In genomic region chr20:33518071-33518470, GRCh38 we compare ENCODE assay signal across 13 cellular contexts. TPM values are rescaled to one million over a fixed set of nuclear protein-coding genes. Genes with fewer than 3 reads are reported as not detected.
DNase-seq lines count a peak whose midpoint lies in the region; FAIRE-seq and TF ChIP-seq lines count a peak whose summit lies in the region.
"Had no signal": no experiment of that assay in that cellular context is flagged by ENCODE, and none has a peak within 500 bp of the region (broad histone marks: within the 10 kb centered on the region; RNA-seq: fewer than 3 reads in every experiment).

No MANE protein-coding gene starts in this region.

- H3K4me3 ChIP-seq in ACC112 (ENCODE audit: low read depth, low read length) (0 out of 2 replicates have a peak overlapping the region, but pooled peaks have one; percentile 38), HFF-Myc (replicated peaks; ENCODE audit: low read depth, low read length) (no peak overlapping the region), astrocyte (ENCODE audit: insufficient read depth, low read depth, low read length) (no peak overlapping the region), lower leg skin (ENCODE audit: low read depth, poor library complexity, severe bottlenecking) (no peak overlapping the region)
- H3K4me3 ChIP-seq: adrenal gland, BLaER1 had no signal

- peaks cover 14% of the 10 kb centered on the region for H3K4me1 ChIP-seq in ACC112 (ENCODE audit: control insufficient read depth, insufficient read depth, low read length, unreplicated experiment)
- H3K4me1 ChIP-seq in astrocyte (ENCODE audit: insufficient read depth, low read length), result peaks cover 8% of the 10 kb centered on the region
- H3K4me1 ChIP-seq: adrenal gland had no signal

- FAIRE-seq in astrocyte (lab: Jason Lieb, UNC), result peak; percentile 29

- H3K9me3 Mint-ChIP-seq in astrocyte (ENCODE audit: unreplicated experiment), result no peaks in the 10 kb centered on the region
- no peaks in the 10 kb centered on the region for H3K9me3 Mint-ChIP-seq in activated T-helper 1 cell treated with anti-CD3 and anti-CD28 coated beads, Interleukin-12 subunit alpha, Interleukin-12 subunit beta, Interleukin-2, Interleukin-4 antibody, amounts not matched to agents 30 ng/mL and 10 ng/mL and 1 ng/mL, durations not matched to agents 14 hours and 24 hours and 36 hours
- H3K9me3 Mint-ChIP-seq: activated CD4-positive, alpha-beta T cell treated with anti-CD3 and anti-CD28 coated beads, Interleukin-2, amount 10 ng/mL, durations not matched to agents 24 days and 14 days had no signal

- H3K27me3 Mint-ChIP-seq in astrocyte (ENCODE audit: low read depth, unreplicated experiment), result no peaks in the 10 kb centered on the region
- no peaks in the 10 kb centered on the region for H3K27me3 Mint-ChIP-seq in activated T-helper 1 cell treated with anti-CD3 and anti-CD28 coated beads, Interleukin-12 subunit alpha, Interleukin-12 subunit beta, Interleukin-2, Interleukin-4 antibody, amounts not matched to agents 30 ng/mL and 10 ng/mL and 1 ng/mL, durations not matched to agents 14 hours and 24 hours and 36 hours (ENCODE audit: insufficient read depth)
- H3K27me3 Mint-ChIP-seq: activated CD4-positive, alpha-beta T cell treated with anti-CD3 and anti-CD28 coated beads, Interleukin-2, amount 10 ng/mL, durations not matched to agents 24 days and 14 days had no signal

- no peak for TF ChIP-seq CTCF in HFF-Myc (IDR thresholded peaks at IDR 0.05; ENCODE audit: low read depth, low read length, missing control alignments)
- no peak for TF ChIP-seq CTCF in astrocyte (IDR thresholded peaks at IDR 0.05; ENCODE audit: insufficient read depth, low read depth, low read length)
- no peak for TF ChIP-seq CTCF in lower leg skin (IDR thresholded peaks at IDR 0.05)

- WGBS in lower leg skin, 2 donors, result 61 to 79% methylated on average over 5 of the region's 5 CpGs

- peak; percentile 32 for DNase-seq in HFF-Myc (ENCODE audit: extremely low read depth, low read depth)
- peak; percentile 82 for DNase-seq in astrocyte (ENCODE audit: low read depth)
- DNase-seq in iris pigment epithelial cell (ENCODE audit: low read depth), result peak; percentile 87
- DNase-seq in activated T-helper 1 cell treated with anti-CD3 and anti-CD28 coated beads, Interleukin-12 subunit alpha, Interleukin-12 subunit beta, Interleukin-2, Interleukin-4 antibody, amounts not matched to agents 30 ng/mL and 10 ng/mL and 1 ng/mL, durations not matched to agents 14 hours and 24 hours and 36 hours (ENCODE audit: low spot score), result no peak
- no peak for DNase-seq in cerebellar nuclear complex (lab: John Stamatoyannopoulos, UW)
- no peak for DNase-seq in lower leg skin (ENCODE audit: low spot score in 2 of 2)
- DNase-seq in effector CD8-positive, alpha-beta T cell (lab: John Stamatoyannopoulos, UW), result no peak
- DNase-seq: activated CD4-positive, alpha-beta T cell treated with anti-CD3 and anti-CD28 coated beads, Interleukin-2, amount 10 ng/mL, durations not matched to agents 24 days and 14 days; NCI-H187 had no signal

- peak overlapping the region; percentile 47 for H3K4me2 ChIP-seq in astrocyte (ENCODE audit: low read length)
- H3K4me2 ChIP-seq: BLaER1 had no signal

- peaks cover 10% of the 10 kb centered on the region for H3K4me1 Mint-ChIP-seq in astrocyte (ENCODE audit: low read depth, unreplicated experiment)
- peaks cover 13% of the 10 kb centered on the region for H3K4me1 Mint-ChIP-seq in activated T-helper 1 cell treated with anti-CD3 and anti-CD28 coated beads, Interleukin-12 subunit alpha, Interleukin-12 subunit beta, Interleukin-2, Interleukin-4 antibody, amounts not matched to agents 30 ng/mL and 10 ng/mL and 1 ng/mL, durations not matched to agents 14 hours and 24 hours and 36 hours (ENCODE audit: low read depth)

- peaks cover 2% of the 10 kb centered on the region for H3K79me2 ChIP-seq in ACC112 (ENCODE audit: control insufficient read depth, insufficient read depth, low read length, unreplicated experiment)
- H3K79me2 ChIP-seq in astrocyte (ENCODE audit: insufficient read depth, low read length), result peaks cover 3% of the 10 kb centered on the region

- no peaks in the 10 kb centered on the region for H3K36me3 Mint-ChIP-seq in astrocyte (ENCODE audit: low read depth, unreplicated experiment)
- no peaks in the 10 kb centered on the region for H3K36me3 Mint-ChIP-seq in activated T-helper 1 cell treated with anti-CD3 and anti-CD28 coated beads, Interleukin-12 subunit alpha, Interleukin-12 subunit beta, Interleukin-2, Interleukin-4 antibody, amounts not matched to agents 30 ng/mL and 10 ng/mL and 1 ng/mL, durations not matched to agents 14 hours and 24 hours and 36 hours (ENCODE audit: low read depth)

- no peak overlapping the region for H3K9ac ChIP-seq in astrocyte (ENCODE audit: low read length)
- H3K9ac ChIP-seq: BLaER1 had no signal

- H3K36me3 ChIP-seq in ACC112 (ENCODE audit: insufficient read depth, low read length) (no peaks in the 10 kb centered on the region), astrocyte (ENCODE audit: insufficient read depth, low read length) (no peaks in the 10 kb centered on the region)
- H3K36me3 ChIP-seq: adrenal gland, BLaER1, neutrophil had no signal

- H4K20me1 ChIP-seq in astrocyte (ENCODE audit: insufficient read depth, low read length), result peaks cover 11% of the 10 kb centered on the region

- no peak overlapping the region for H2AFZ ChIP-seq in ACC112 (ENCODE audit: low read length, unreplicated experiment)
- no peak overlapping the region for H2AFZ ChIP-seq in astrocyte (ENCODE audit: low read depth, low read length)

- peak overlapping the region; percentile 72 for H3K27ac Mint-ChIP-seq in astrocyte (ENCODE audit: unreplicated experiment)
- H3K27ac Mint-ChIP-seq in activated T-helper 1 cell treated with anti-CD3 and anti-CD28 coated beads, Interleukin-12 subunit alpha, Interleukin-12 subunit beta, Interleukin-2, Interleukin-4 antibody, amounts not matched to agents 30 ng/mL and 10 ng/mL and 1 ng/mL, durations not matched to agents 14 hours and 24 hours and 36 hours, result no peak overlapping the region
- H3K27ac Mint-ChIP-seq: activated CD4-positive, alpha-beta T cell treated with anti-CD3 and anti-CD28 coated beads, Interleukin-2, amount 10 ng/mL, durations not matched to agents 24 days and 14 days had no signal

- H3K9me3 ChIP-seq in astrocyte (ENCODE audit: insufficient read depth, low read depth, low read length), result no peaks in the 10 kb centered on the region
- H3K9me3 ChIP-seq: adrenal gland, BLaER1, neutrophil had no signal

- no peak for TF ChIP-seq POLR2A in lower leg skin (IDR thresholded peaks at IDR 0.05)

- intact Hi-C loops in activated T-helper 1 cell treated with anti-CD3 and anti-CD28 coated beads, Interleukin-12 subunit alpha, Interleukin-12 subunit beta, Interleukin-2, Interleukin-4 antibody, amounts not matched to agents 30 ng/mL and 10 ng/mL and 1 ng/mL, durations not matched to agents 14 hours and 24 hours and 36 hours (cut with micrococcal nuclease), result no loop called here
- intact Hi-C loops in lower leg skin (cut with DNase I; ENCODE audit: low total_unique reads), result no loop called here

- H3K27ac ChIP-seq in ACC112 (ENCODE audit: low read depth, low read length), result peak overlapping the region; percentile 55
- H3K27ac ChIP-seq in astrocyte (ENCODE audit: low read depth, low read length), result no peak overlapping the region
- H3K27ac ChIP-seq: adrenal gland, BLaER1, neutrophil had no signal

- H3K27me3 ChIP-seq in ACC112 (ENCODE audit: insufficient read depth, low read length) (no peaks in the 10 kb centered on the region), astrocyte (ENCODE audit: insufficient read depth, low read length) (no peaks in the 10 kb centered on the region)
- H3K27me3 ChIP-seq: adrenal gland, BLaER1, neutrophil had no signal

- H3K4me3 Mint-ChIP-seq in astrocyte (ENCODE audit: unreplicated experiment), result peak overlapping the region; percentile 54
- no peak overlapping the region for H3K4me3 Mint-ChIP-seq in activated T-helper 1 cell treated with anti-CD3 and anti-CD28 coated beads, Interleukin-12 subunit alpha, Interleukin-12 subunit beta, Interleukin-2, Interleukin-4 antibody, amounts not matched to agents 30 ng/mL and 10 ng/mL and 1 ng/mL, durations not matched to agents 14 hours and 24 hours and 36 hours
- H3K4me3 Mint-ChIP-seq: activated CD4-positive, alpha-beta T cell treated with anti-CD3 and anti-CD28 coated beads, Interleukin-2, amount 10 ng/mL, durations not matched to agents 24 days and 14 days had no signal

RNA-seq across cellular contexts. Expression of gene CBFA2T2, which starts 28.2 kb away (rescaled TPM):
- total RNA-seq in astrocyte (12.2 and 14.6 TPM in 2 replicates), lower leg skin (10 to 100 TPM; 17.2 to 24.6 (median 21.7) TPM)
- 12.0 and 13.2 TPM in 2 replicates for total RNA-seq in activated T-helper 1 cell treated with anti-CD3 and anti-CD28 coated beads, Interleukin-12 subunit alpha, Interleukin-12 subunit beta, Interleukin-2, Interleukin-4 antibody, amounts not matched to agents 30 ng/mL and 10 ng/mL and 1 ng/mL, durations not matched to agents 14 hours and 24 hours and 36 hours

Comparison
In these comparisons a context has a peak if more than half of its experiments do, and no peak if none do; other contexts are left out.
1. DNase-seq: peak in HFF-Myc (single experiment), astrocyte (single experiment) and iris pigment epithelial cell (single experiment); none in activated T-helper 1 cell treated with anti-CD3 and anti-CD28 coated beads, Interleukin-12 subunit alpha, Interleukin-12 subunit beta, Interleukin-2, Interleukin-4 antibody, amounts not matched to agents 30 ng/mL and 10 ng/mL and 1 ng/mL, durations not matched to agents 14 hours and 24 hours and 36 hours (single experiment), cerebellar nuclear complex (0 of 2), lower leg skin (0 of 2) and effector CD8-positive, alpha-beta T cell (single experiment).